Comparison of ENCODE assay signal across 1 cellular context in genomic region chr3:75396316-75396802, GRCh38.
TF ChIP-seq lines count a peak whose summit lies in the region.

No MANE protein-coding gene starts in this region.

TF ChIP-seq in GM23338, 12 proteins besides CTCF, POLR2A, EP300 and RAD21 (continued from another document):
- TF ChIP-seq ETS1 (IDR thresholded peaks at IDR 0.05) (no peak), EZH2phosphoT487 (IDR thresholded peaks at IDR 0.05; ENCODE audit: unreplicated experiment) (no peak), ZNF331 (CRISPR knock-in tag; IDR thresholded peaks at IDR 0.05; ENCODE audit: low read depth) (no peak), REST (IDR thresholded peaks at IDR 0.05; ENCODE audit: unreplicated experiment) (no peak), ZNF114 (CRISPR knock-in tag; IDR thresholded peaks at IDR 0.05) (no peak), CREB1 (CRISPR knock-in tag; IDR thresholded peaks at IDR 0.05; ENCODE audit: low read depth) (no peak), JUNB (IDR thresholded peaks at IDR 0.05; ENCODE audit: unreplicated experiment) (no peak)
